15 cellular contexts compared by ENCODE assay signal in the genomic region with DNA sequence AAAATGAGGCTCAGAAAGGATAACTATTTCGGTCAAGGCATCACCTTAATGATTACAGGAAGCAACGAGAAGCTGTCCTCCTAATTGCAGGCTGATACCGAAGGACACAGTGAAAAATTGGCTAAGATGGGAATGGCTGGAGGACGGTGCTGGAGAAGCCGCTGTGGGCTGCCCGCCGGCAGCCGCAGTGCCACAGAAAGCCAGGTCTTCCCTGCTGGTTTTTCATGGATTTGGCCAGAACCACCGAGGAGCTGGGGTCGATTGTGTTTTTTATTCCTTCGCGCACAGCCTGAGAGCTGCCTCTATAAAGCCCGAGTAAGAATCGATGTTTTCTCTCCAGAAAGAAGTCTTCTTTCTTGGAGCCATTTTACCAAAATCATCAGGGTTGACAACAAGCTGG.
DNase-seq lines count a peak whose midpoint lies in the region; ATAC-seq, FAIRE-seq and TF ChIP-seq lines count a peak whose summit lies in the region.
"Had no signal": no experiment of that assay in that cellular context is flagged by ENCODE, and none has a peak within 500 bp of the region (broad histone marks: within the 10 kb centered on the region; RNA-seq: fewer than 3 reads in every experiment).

No MANE protein-coding gene starts in this region.

- H3K27me3 Mint-ChIP-seq in neural progenitor cell (ENCODE audit: insufficient read depth, low read depth) = peaks cover 3% of the 10 kb centered on the region
- H3K27me3 Mint-ChIP-seq: CD4-positive, alpha-beta T cell had no signal

- H2BK5ac ChIP-seq in H1 (ENCODE audit: low read depth, low read length) = no peak overlapping the region; the same call in 1 of the 2 replicates

- no peak for TF ChIP-seq EP300 in H1 (IDR thresholded peaks at IDR 0.05; ENCODE audit: borderline replicate concordance in 1 of 2, low read depth in 2 of 2, low read length in 2 of 2)

- 84% methylated on average over 14 of the region's 14 CpGs; no CpG with 5 or more reads in 1 of the 2 experiments for WGBS in H1 (ENCODE audit: extremely low coverage in 1 of 2, insufficient coverage in 1 of 2, insufficient read length in 1 of 2, insufficient replicate concordance in 2 of 2, low coverage in 1 of 2, low lambda C conversion rate in 2 of 2, missing lambda C conversion rate in 1 of 2), 2 experiments

- H3K4me2 ChIP-seq in BLaER1 = peak overlapping the region; percentile 73
- no peak overlapping the region for H3K4me2 ChIP-seq in H1 (ENCODE audit: insufficient read depth in 1 of 2, low read depth in 2 of 2, low read length in 2 of 2)
- no peak overlapping the region for H3K4me2 ChIP-seq in neural progenitor cell
- H3K4me2 ChIP-seq: GM23338 had no signal

- H2AFZ ChIP-seq in H1 (ENCODE audit: low read length) (no peak overlapping the region), neural progenitor cell (replicated peaks) (no peak overlapping the region)
- H2AFZ ChIP-seq: GM23338 had no signal

- H2BK12ac ChIP-seq in H1 (ENCODE audit: low read depth, low read length) = 0 out of 2 replicates have a peak overlapping the region, but pooled peaks have one; percentile 60

- H3K79me2 ChIP-seq in H1 (ENCODE audit: control insufficient read depth in 1 of 2, insufficient read depth in 2 of 2, low read length in 2 of 2) (no peaks in the 10 kb centered on the region), neural progenitor cell (ENCODE audit: low read depth) (no peaks in the 10 kb centered on the region)

- DNase-seq in G401 (ENCODE audit: low spot score) (peak; percentile 27), H1 (ENCODE audit: low read depth in 1 of 2, low spot score in 2 of 2) (no peak), neural progenitor cell (ENCODE audit: low spot score) (no peak), HPDE6-E6E7 (ENCODE audit: extremely low spot score) (no peak), EL (no peak)
- DNase-seq: Caco-2; CD4-positive, alpha-beta T cell; GF-D8; H9 had no signal

- no peak overlapping the region for H2AK5ac ChIP-seq in H1 (ENCODE audit: low read depth, low read length)

- H3K9ac ChIP-seq in BLaER1 (no peak overlapping the region), H1 (replicated peaks in 1 of 4; ENCODE audit: extremely low read depth in 1 of 4, low read depth in 3 of 4, low read length in 3 of 4) (no peak overlapping the region), neural progenitor cell (no peak overlapping the region)

- no peak overlapping the region for H3K27ac ChIP-seq in BLaER1
- H3K27ac ChIP-seq in H1 (ENCODE audit: low read depth, low read length) = no peak overlapping the region
- no peak overlapping the region for H3K27ac ChIP-seq in neural progenitor cell
- H3K27ac ChIP-seq: C4-2B had no signal

- H3K27ac Mint-ChIP-seq in neural progenitor cell = no peak overlapping the region
- H3K27ac Mint-ChIP-seq: B cell; CD4-positive, alpha-beta T cell; GM23338; H9 had no signal

- no peak overlapping the region for H4K5ac ChIP-seq in H1 (ENCODE audit: insufficient read length, low read depth, low read length)

- no peak overlapping the region for H2BK15ac ChIP-seq in H1 (ENCODE audit: low read length)

- no peak overlapping the region for H3K4ac ChIP-seq in H1 (replicated peaks; ENCODE audit: insufficient read length, low read depth, low read length)

- in situ Hi-C loops in G401 (cut with HindIII; ENCODE audit: low sequenced_read_pairs) = no loop called here

- no peak overlapping the region for H4K91ac ChIP-seq in H1 (replicated peaks; ENCODE audit: insufficient read length, low read length)

- TF ChIP-seq RAD21 in H1 (IDR thresholded peaks at IDR 0.05 in 1 of 2, conservative IDR thresholded peaks at IDR 0.05 in 1 of 2; ENCODE audit: low read depth in 2 of 2, low read length in 2 of 2) = no peak

- no peak overlapping the region for H3K56ac ChIP-seq in H1 (replicated peaks; ENCODE audit: insufficient read length, low read depth, low read length)

- H3K4me3 Mint-ChIP-seq in neural progenitor cell = peak overlapping the region; percentile 41
- H3K4me3 Mint-ChIP-seq: B cell; CD4-positive, alpha-beta T cell; GM23338; H9 had no signal

- H3F3A ChIP-seq in neural progenitor cell (ENCODE audit: low read depth) = no peaks in the 10 kb centered on the region

- no peak overlapping the region for H3K14ac ChIP-seq in H1 (ENCODE audit: insufficient read length)

- no peaks in the 10 kb centered on the region for H3K9me3 Mint-ChIP-seq in neural progenitor cell
- H3K9me3 Mint-ChIP-seq: CD4-positive, alpha-beta T cell; GM23338; H9 had no signal

- H3K18ac ChIP-seq in H1 (ENCODE audit: extremely low read depth, low read length) = peak overlapping the region; percentile 71; the same call in 1 of the 2 replicates

- H4K8ac ChIP-seq in H1 (ENCODE audit: extremely low read depth, insufficient read depth, low read length) = no peak overlapping the region

- TF ChIP-seq CTCF in H1 (IDR thresholded peaks at IDR 0.05; ENCODE audit: control extremely low read depth in 1 of 3, insufficient read depth in 1 of 3, low read depth in 1 of 3, low read length in 3 of 3) (no peak), neural progenitor cell (IDR thresholded peaks at IDR 0.05) (no peak)

- POLR2A ChIA-PET in H1 (lab: Charles Lee; ENCODE audit: partially characterized antibody) = no interaction called here

- H4K20me1 ChIP-seq in BLaER1 (no peaks in the 10 kb centered on the region), H1 (replicated peaks in 1 of 2; ENCODE audit: control insufficient read depth in 1 of 2, insufficient read depth in 2 of 2, low read length in 2 of 2) (no peaks in the 10 kb centered on the region), neural progenitor cell (ENCODE audit: low read depth) (no peaks in the 10 kb centered on the region)

- H3K4me3 ChIP-seq in BLaER1 (no peak overlapping the region), H1 (ENCODE audit: extremely low read depth in 1 of 4, insufficient read depth in 2 of 4, low read depth in 3 of 4, low read length in 4 of 4) (no peak overlapping the region), neural progenitor cell (no peak overlapping the region)
- H3K4me3 ChIP-seq: GM23338 had no signal

- CTCF ChIA-PET in H1 (lab: Charles Lee; ENCODE audit: partially characterized antibody) = no interaction called here

- no peaks in the 10 kb centered on the region for H3K36me3 Mint-ChIP-seq in neural progenitor cell

- no peaks in the 10 kb centered on the region for H3K9me3 ChIP-seq in BLaER1
- no peaks in the 10 kb centered on the region for H3K9me3 ChIP-seq in H1 (ENCODE audit: insufficient read depth in 2 of 2, low read depth in 1 of 2, low read length in 1 of 2)
- no peaks in the 10 kb centered on the region for H3K9me3 ChIP-seq in neural progenitor cell (ENCODE audit: low read depth)
- H3K9me3 ChIP-seq: Caco-2 had no signal

- no peaks in the 10 kb centered on the region for H3K27me3 ChIP-seq in BLaER1
- H3K27me3 ChIP-seq in H1 (replicated peaks in 1 of 4; ENCODE audit: control insufficient read depth in 3 of 4, extremely low read depth in 1 of 4, insufficient read depth in 3 of 4, low read length in 3 of 4) = peaks cover 0 to 28% (median 13%) of the 10 kb centered on the region in 4 experiments; a peak in 5 of 7 replicates
- H3K27me3 ChIP-seq in neural progenitor cell = peaks cover 10% of the 10 kb centered on the region

- no peak overlapping the region for H2BK120ac ChIP-seq in H1 (replicated peaks; ENCODE audit: low read depth, low read length)

- H2BK20ac ChIP-seq in H1 (ENCODE audit: low read length) = no peak overlapping the region

- no peak for FAIRE-seq in H1 (lab: Jason Lieb, UNC)
- FAIRE-seq: D721Med had no signal

- H3K36me3 ChIP-seq in BLaER1 (no peaks in the 10 kb centered on the region), H1 (ENCODE audit: control insufficient read depth in 2 of 4, insufficient read depth in 4 of 4, low read length in 3 of 4) (no peaks in the 10 kb centered on the region), neural progenitor cell (no peaks in the 10 kb centered on the region)

- 0 out of 2 replicates have a peak, but pooled peaks cover 1% of the 10 kb centered on the region for H3K23me2 ChIP-seq in H1 (ENCODE audit: low read depth, low read length)

- no peak for ATAC-seq in HG03565 (IDR thresholded peaks at IDR 0.05; ENCODE audit: unreplicated experiment)
- ATAC-seq: GM23338 had no signal

- no peaks in the 10 kb centered on the region for H3K79me1 ChIP-seq in H1 (ENCODE audit: low read depth, low read length)

- H3K4me1 ChIP-seq in BLaER1 (peaks cover 85% of the 10 kb centered on the region), H1 (replicated peaks in 1 of 4; ENCODE audit: control insufficient read depth in 3 of 4, insufficient read depth in 4 of 4, low read length in 3 of 4) (peaks cover 0 to 34% (median 6%) of the 10 kb centered on the region in 4 experiments; a peak in 4 of 7 replicates), neural progenitor cell (no peaks in the 10 kb centered on the region)
- H3K4me1 ChIP-seq: Caco-2 had no signal

- no peak for TF ChIP-seq POLR2A in H1 (IDR thresholded peaks at IDR 0.05; ENCODE audit: control extremely low read depth in 1 of 2, low read depth in 2 of 2, low read length in 2 of 2)

- peaks cover 12% of the 10 kb centered on the region for H3K4me1 Mint-ChIP-seq in neural progenitor cell
- H3K4me1 Mint-ChIP-seq: B cell had no signal

- H3K23ac ChIP-seq in H1 (ENCODE audit: insufficient read length) = no peak overlapping the region

TF ChIP-seq in H1, 55 proteins besides CTCF, POLR2A, EP300 and RAD21:
- no peak for TF ChIP-seq SIX5 (IDR thresholded peaks at IDR 0.05; ENCODE audit: low read depth, low read length)
